Comparison of ENCODE assay signal across 18 cellular contexts in the genomic region with DNA sequence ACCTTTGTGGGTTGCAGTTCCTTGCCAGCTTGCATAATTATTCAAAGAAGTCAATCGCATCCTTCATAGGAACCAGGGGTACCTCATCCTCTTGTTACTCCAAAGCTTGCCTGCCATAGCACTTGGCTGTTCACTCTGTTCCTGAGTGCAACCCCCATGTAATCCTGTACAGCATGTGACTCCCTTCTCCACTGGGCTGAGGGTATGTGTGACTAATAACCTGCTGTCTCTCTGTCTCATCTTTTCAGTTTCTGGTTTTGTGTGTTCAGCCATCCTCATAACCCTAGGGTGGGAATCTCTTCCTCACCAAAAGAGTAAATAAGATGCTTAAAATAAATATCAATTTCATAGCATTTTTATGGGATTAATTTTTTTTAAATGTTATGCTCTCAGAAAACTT.
"Had no signal": no experiment of that assay in that cellular context is flagged by ENCODE, and none has a peak within 500 bp of the region (broad histone marks: within the 10 kb centered on the region; RNA-seq: fewer than 3 reads in every experiment).

No MANE protein-coding gene starts in this region.

- H3K4me3 Mint-ChIP-seq: activated CD4-positive, alpha-beta memory T cell treated with anti-CD3 and anti-CD28 coated beads for 36 hours; activated naive CD8-positive, alpha-beta T cell treated with anti-CD3 and anti-CD28 coated beads for 36 hours; activated T-cell treated with anti-CD3 and anti-CD28 coated beads, Interleukin-2, amount 50 U/mL, for 4 hours; stimulated activated memory B cell treated with anti-CD40 and anti-IgM and Interleukin-4, amounts not matched to agents 10 μg/mL and 1 μg/mL and 100 μg/mL, for 72 hours had no signal

- H3K27ac ChIP-seq: parathyroid adenoma, skin epidermis, VCaP had no signal

- H3K9me3 Mint-ChIP-seq: activated CD4-positive, alpha-beta memory T cell treated with anti-CD3 and anti-CD28 coated beads for 36 hours; activated naive CD8-positive, alpha-beta T cell treated with anti-CD3 and anti-CD28 coated beads for 36 hours; activated T-cell treated with anti-CD3 and anti-CD28 coated beads, Interleukin-2, amount 50 U/mL, for 4 hours; stimulated activated memory B cell treated with anti-CD40 and anti-IgM and Interleukin-4, amounts not matched to agents 10 μg/mL and 1 μg/mL and 100 μg/mL, for 72 hours had no signal

- H3K4me3 ChIP-seq: lung, skin epidermis had no signal

- H3K4me1 Mint-ChIP-seq: activated naive CD8-positive, alpha-beta T cell treated with anti-CD3 and anti-CD28 coated beads for 36 hours; stimulated activated memory B cell treated with anti-CD40 and anti-IgM and Interleukin-4, amounts not matched to agents 10 μg/mL and 1 μg/mL and 100 μg/mL, for 72 hours had no signal

- H3K27me3 Mint-ChIP-seq: stimulated activated memory B cell treated with anti-CD40 and anti-IgM and Interleukin-4, amounts not matched to agents 10 μg/mL and 1 μg/mL and 100 μg/mL, for 72 hours had no signal

- DNase-seq: activated CD4-positive, alpha-beta memory T cell treated with anti-CD3 and anti-CD28 coated beads for 36 hours; activated gamma-delta T cell treated with Interleukin-2 at 50 U/mL for 16 hours; activated naive CD8-positive, alpha-beta T cell treated with anti-CD3 and anti-CD28 coated beads for 36 hours; activated T-cell treated with anti-CD3 and anti-CD28 coated beads, Interleukin-2, amount 50 U/mL, for 4 hours; cerebellar nuclear complex; dermis blood vessel endothelial cell; erythroblast; hypothalamus; left cardiac atrium; midbrain; retina; substantia nigra; trophoblast cell had no signal

- H3K27ac Mint-ChIP-seq: activated CD4-positive, alpha-beta memory T cell treated with anti-CD3 and anti-CD28 coated beads for 36 hours; activated naive CD8-positive, alpha-beta T cell treated with anti-CD3 and anti-CD28 coated beads for 36 hours; stimulated activated memory B cell treated with anti-CD40 and anti-IgM and Interleukin-4, amounts not matched to agents 10 μg/mL and 1 μg/mL and 100 μg/mL, for 72 hours had no signal

- H3K36me3 Mint-ChIP-seq: activated CD4-positive, alpha-beta memory T cell treated with anti-CD3 and anti-CD28 coated beads for 36 hours; activated naive CD8-positive, alpha-beta T cell treated with anti-CD3 and anti-CD28 coated beads for 36 hours; stimulated activated memory B cell treated with anti-CD40 and anti-IgM and Interleukin-4, amounts not matched to agents 10 μg/mL and 1 μg/mL and 100 μg/mL, for 72 hours had no signal

- ATAC-seq: activated T-cell treated with anti-CD3 and anti-CD28 coated beads, Interleukin-2, amount 50 U/mL, for 4 hours; stimulated activated memory B cell treated with anti-CD40 and anti-IgM and Interleukin-4, amounts not matched to agents 10 μg/mL and 1 μg/mL and 100 μg/mL, for 72 hours had no signal

- H3K4me1 ChIP-seq: parathyroid adenoma had no signal
